In genomic region chr19:2982983-2983350, GRCh38 we compare ENCODE assay signal across 10 cellular contexts. TPM values are rescaled to one million over a fixed set of nuclear protein-coding genes. Genes with fewer than 3 reads are reported as not detected.
DNase-seq lines count a peak whose midpoint lies in the region; ATAC-seq and TF ChIP-seq lines count a peak whose summit lies in the region.
"Had no signal": no experiment of that assay in that cellular context is flagged by ENCODE, and none has a peak within 500 bp of the region (broad histone marks: within the 10 kb centered on the region; RNA-seq: fewer than 3 reads in every experiment).

No MANE protein-coding gene starts in this region.

- H3K9me3 Mint-ChIP-seq in activated CD8-positive, alpha-beta T cell treated with anti-CD3 and anti-CD28 coated beads for 36 hours: no peaks in the 10 kb centered on the region
- H3K9me3 Mint-ChIP-seq: stimulated activated naive CD8-positive, alpha-beta T cell treated with anti-CD3 and anti-CD28 coated beads, Interleukin-15, Interleukin-2, amounts not matched to agents 100 ng/mL and 50 ng/mL, for 24 hours had no signal

- CTCF ChIA-PET in RWPE1 (lab: Yijun Ruan, JAX): interaction anchor here (0.5 kb wide), 1 partner anchor 93 kb away, joined by 4 read pairs; no protein-coding TSS in a partner anchor
- CTCF ChIA-PET in activated CD8-positive, alpha-beta T cell treated with anti-CD3 and anti-CD28 coated beads for 36 hours (lab: Charles Lee): no interaction called here

- intact Hi-C loops in prostate gland (cut with DNase I): loop anchor here (5.0 kb wide), 1 partner anchor 49 kb away; no protein-coding TSS in a partner anchor
- intact Hi-C loops in activated CD8-positive, alpha-beta T cell treated with anti-CD3 and anti-CD28 coated beads for 36 hours (cut with micrococcal nuclease): no loop called here

- ATAC-seq in foreskin keratinocyte: peak; percentile 27
- ATAC-seq in activated CD8-positive, alpha-beta T cell treated with anti-CD3 and anti-CD28 coated beads for 36 hours: no peak

- H3K4me1 Mint-ChIP-seq in activated CD8-positive, alpha-beta T cell treated with anti-CD3 and anti-CD28 coated beads for 36 hours (ENCODE audit: low read depth): no peaks in the 10 kb centered on the region

- WGBS in prostate gland: 4% methylated on average over 10 of the region's 10 CpGs

- no peak overlapping the region for H3K27ac Mint-ChIP-seq in activated CD8-positive, alpha-beta T cell treated with anti-CD3 and anti-CD28 coated beads for 36 hours
- H3K27ac Mint-ChIP-seq: activated naive CD8-positive, alpha-beta T cell; stimulated activated naive CD8-positive, alpha-beta T cell treated with anti-CD3 and anti-CD28 coated beads, Interleukin-15, Interleukin-2, amounts not matched to agents 100 ng/mL and 50 ng/mL, for 24 hours had no signal

- H3K36me3 Mint-ChIP-seq in activated CD8-positive, alpha-beta T cell treated with anti-CD3 and anti-CD28 coated beads for 36 hours (ENCODE audit: low read depth): no peaks in the 10 kb centered on the region
- H3K36me3 Mint-ChIP-seq: activated naive CD8-positive, alpha-beta T cell had no signal

- peaks cover 6% of the 10 kb centered on the region for H3K27me3 ChIP-seq in foreskin keratinocyte
- no peaks in the 10 kb centered on the region for H3K27me3 ChIP-seq in prostate gland (replicated peaks; ENCODE audit: insufficient read depth)

- H3K4me3 ChIP-seq in prostate gland: no peak overlapping the region

- H3K9me3 ChIP-seq in prostate gland: no peaks in the 10 kb centered on the region

- H3K4me1 ChIP-seq in foreskin keratinocyte (no peaks in the 10 kb centered on the region), prostate gland (replicated peaks) (no peaks in the 10 kb centered on the region)

- H3K36me3 ChIP-seq in prostate gland: no peaks in the 10 kb centered on the region

- peaks cover 13% of the 10 kb centered on the region for H3K27me3 Mint-ChIP-seq in activated CD8-positive, alpha-beta T cell treated with anti-CD3 and anti-CD28 coated beads for 36 hours

- TF ChIP-seq CTCF in RWPE1 (conservative IDR thresholded peaks at IDR 0.05; ENCODE audit: low read depth): no peak
- no peak for TF ChIP-seq CTCF in foreskin keratinocyte (conservative IDR thresholded peaks at IDR 0.05)
- no peak for TF ChIP-seq CTCF in prostate gland (IDR thresholded peaks at IDR 0.05)
- TF ChIP-seq CTCF in activated CD8-positive, alpha-beta T cell treated with anti-CD3 and anti-CD28 coated beads for 36 hours (IDR thresholded peaks at IDR 0.05): no peak

- POLR2A ChIA-PET in RWPE1 (lab: Yijun Ruan, JAX; ENCODE audit: low non-redundant PET): no interaction called here
- POLR2A ChIA-PET in activated CD8-positive, alpha-beta T cell treated with anti-CD3 and anti-CD28 coated beads for 36 hours (lab: Charles Lee): no interaction called here

- no peak overlapping the region for H3K4me3 Mint-ChIP-seq in activated CD8-positive, alpha-beta T cell treated with anti-CD3 and anti-CD28 coated beads for 36 hours
- H3K4me3 Mint-ChIP-seq: activated naive CD8-positive, alpha-beta T cell; stimulated activated naive CD8-positive, alpha-beta T cell treated with anti-CD3 and anti-CD28 coated beads, Interleukin-15, Interleukin-2, amounts not matched to agents 100 ng/mL and 50 ng/mL, for 24 hours had no signal

- TF ChIP-seq POLR2A in prostate gland (IDR thresholded peaks at IDR 0.05): no peak

- peak overlapping the region; percentile 100 for H3K27ac ChIP-seq in RWPE1
- no peak overlapping the region for H3K27ac ChIP-seq in foreskin keratinocyte
- peak overlapping the region; percentile 47 to 76 for H3K27ac ChIP-seq in prostate gland

- DNase-seq in GM03348 (ENCODE audit: low spot score) (peak; percentile 85), RWPE1 (ENCODE audit: low spot score) (peak; percentile 62), foreskin keratinocyte (peak; percentile 41 to 54), prostate gland (ENCODE audit: low spot score) (peak; percentile 92), cortex of kidney (lab: John Stamatoyannopoulos, UW) (no peak)
- no peak for DNase-seq in effector CD4-positive, alpha-beta T cell
- DNase-seq in stimulated activated CD4-positive, alpha-beta T cell treated with anti-CD3 and anti-CD28 coated beads, Interleukin-4, amount 100 ng/mL, for 4 hours: no peak
- DNase-seq in activated CD8-positive, alpha-beta T cell treated with anti-CD3 and anti-CD28 coated beads for 36 hours: no peak

RNA-seq across cellular contexts. Expression of gene TLE6, which starts 5.6 kb away (rescaled TPM):
- total RNA-seq in foreskin keratinocyte (0.35 and 0.61 TPM in 2 replicates), prostate gland (1 to 10 TPM; 5.9 to 9.0 TPM)
- 0.47 and 1.2 TPM in 2 replicates for polyA plus RNA-seq in foreskin keratinocyte
- total RNA-seq in activated CD8-positive, alpha-beta T cell treated with anti-CD3 and anti-CD28 coated beads for 36 hours: 1 to 10 TPM; 3.5 to 5.1 TPM

RNA-seq across cellular contexts. Expression of gene ZNF77, which starts 38.2 kb away (rescaled TPM):
- total RNA-seq in foreskin keratinocyte (2.9 and 3.4 TPM in 2 replicates), prostate gland (1 to 10 TPM; 2.8 to 6.6 TPM)
- polyA plus RNA-seq in foreskin keratinocyte: 1.9 and 2.2 TPM in 2 replicates
- total RNA-seq in activated CD8-positive, alpha-beta T cell treated with anti-CD3 and anti-CD28 coated beads for 36 hours: 1 to 10 TPM; 2.6 to 2.8 TPM

RNA-seq across cellular contexts. Expression of gene TLE2, which starts 46.1 kb away (rescaled TPM):
- total RNA-seq in foreskin keratinocyte (1.4 and 1.8 TPM in 2 replicates), prostate gland (10 to 100 TPM; 61.9 to 82.1 TPM)
- 1.8 and 2.5 TPM in 2 replicates for polyA plus RNA-seq in foreskin keratinocyte
- 1 to 10 TPM; 2.8 to 3.0 TPM for total RNA-seq in activated CD8-positive, alpha-beta T cell treated with anti-CD3 and anti-CD28 coated beads for 36 hours

Comparison
In these comparisons a context has a peak if more than half of its experiments do, and no peak if none do; other contexts are left out.
1. DNase-seq: peak in GM03348 (single experiment), RWPE1 (single experiment), foreskin keratinocyte (2 of 2) and prostate gland (single experiment); none in effector CD4-positive, alpha-beta T cell (single experiment), stimulated activated CD4-positive, alpha-beta T cell treated with anti-CD3 and anti-CD28 coated beads, Interleukin-4, amount 100 ng/mL, for 4 hours (0 of 2), cortex of kidney (single experiment) and activated CD8-positive, alpha-beta T cell treated with anti-CD3 and anti-CD28 coated beads for 36 hours (single experiment).
2. RNA of gene TLE2, which starts 46.1 kb away (total RNA-seq): 61.9 to 82.1 TPM in prostate gland; 2.8 to 3.0 TPM in activated CD8-positive, alpha-beta T cell treated with anti-CD3 and anti-CD28 coated beads for 36 hours and 1.4 to 1.8 TPM in foreskin keratinocyte; every median in the first group is over 10 times any median in the second.